In the genomic region with DNA sequence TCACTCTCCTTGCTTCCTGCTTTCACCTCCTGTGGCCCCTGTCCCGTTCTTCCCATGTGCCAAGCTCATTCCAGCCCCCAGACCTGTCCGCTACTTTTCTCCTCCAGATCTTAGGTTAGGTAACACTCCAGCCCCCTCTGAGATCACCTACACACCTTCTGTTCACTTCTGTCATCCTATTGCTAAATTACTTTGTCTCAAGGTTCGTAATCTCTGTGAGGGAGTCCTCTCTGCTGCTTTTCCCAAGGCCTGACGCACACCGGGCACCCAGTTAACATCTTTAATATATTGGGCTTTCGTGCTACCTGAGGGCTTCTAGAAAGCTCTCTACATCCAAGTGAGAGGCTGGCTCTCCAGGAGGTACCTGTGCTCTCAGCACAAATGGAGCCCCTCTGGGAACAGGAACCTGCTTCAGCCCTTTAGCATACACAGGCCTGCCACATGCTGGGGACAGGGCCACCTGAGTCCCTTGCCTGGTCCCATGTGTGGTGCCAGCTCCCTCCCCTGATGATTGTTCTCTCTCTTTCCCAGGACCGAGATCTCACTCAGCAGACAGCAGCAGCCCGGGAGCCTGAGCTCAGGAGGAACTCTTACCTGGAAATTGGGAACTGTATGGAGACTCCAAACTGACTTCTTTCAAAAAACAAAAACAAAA, we compare ENCODE assay signal across 1 cellular context.
TF ChIP-seq lines count a peak whose summit lies in the region.

No MANE protein-coding gene starts in this region.

TF ChIP-seq in H1, 55 proteins besides CTCF, POLR2A, EP300 and RAD21:
- TF ChIP-seq RXRA (IDR thresholded peaks at IDR 0.05; ENCODE audit: insufficient read depth, low read depth, low read length) = no peak
- no peak for TF ChIP-seq SP1 (IDR thresholded peaks at IDR 0.05; ENCODE audit: low read depth, low read length)
- TF ChIP-seq POU5F1 (IDR thresholded peaks at IDR 0.05; ENCODE audit: low read depth, low read length) = no peak
- TF ChIP-seq, protein P1, sequence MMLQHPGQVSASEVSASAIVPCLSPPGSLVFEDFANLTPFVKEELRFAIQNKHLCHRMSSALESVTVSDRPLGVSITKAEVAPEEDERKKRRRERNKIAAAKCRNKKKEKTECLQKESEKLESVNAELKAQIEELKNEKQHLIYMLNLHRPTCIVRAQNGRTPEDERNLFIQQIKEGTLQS (IDR thresholded peaks at IDR 0.05; ENCODE audit: insufficient read depth, low read depth, low read length) = no peak
- TF ChIP-seq YY1 (IDR thresholded peaks at IDR 0.05; ENCODE audit: low read depth, low read length) = no peak
- TF ChIP-seq SP4 (IDR thresholded peaks at IDR 0.05; ENCODE audit: low read length) = no peak
- no peak for TF ChIP-seq SIN3A (conservative IDR thresholded peaks at IDR 0.05 in 1 of 2, IDR thresholded peaks at IDR 0.05 in 1 of 2; ENCODE audit: low read depth in 1 of 2, low read length in 2 of 2)
- TF ChIP-seq PHF8 (conservative IDR thresholded peaks at IDR 0.05; ENCODE audit: low read depth, low read length) = no peak
- TF ChIP-seq KDM4A (IDR thresholded peaks at IDR 0.05; ENCODE audit: low read depth, low read length, severe bottlenecking) = no peak
- no peak for TF ChIP-seq CTBP2 (IDR thresholded peaks at IDR 0.05; ENCODE audit: borderline replicate concordance, insufficient read depth, insufficient read length, low read length)
- TF ChIP-seq JUND (IDR thresholded peaks at IDR 0.05; ENCODE audit: low read length) = no peak
- TF ChIP-seq SAP30 (IDR thresholded peaks at IDR 0.05; ENCODE audit: insufficient read depth, insufficient replicate concordance, low read length) = no peak
- TF ChIP-seq SIRT6 (IDR thresholded peaks at IDR 0.05; ENCODE audit: low read length) = no peak
- TF ChIP-seq, protein P2, sequence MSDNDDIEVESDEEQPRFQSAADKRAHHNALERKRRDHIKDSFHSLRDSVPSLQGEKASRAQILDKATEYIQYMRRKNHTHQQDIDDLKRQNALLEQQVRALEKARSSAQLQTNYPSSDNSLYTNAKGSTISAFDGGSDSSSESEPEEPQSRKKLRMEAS (IDR thresholded peaks at IDR 0.05) = no peak
- TF ChIP-seq HDAC2 (IDR thresholded peaks at IDR 0.05; ENCODE audit: borderline replicate concordance in 1 of 2, low read depth in 2 of 2, low read length in 2 of 2) = no peak
